ENCODE assay signal across 26 cellular contexts in genomic region chr2:222300725-222301295, GRCh38. TPM values are rescaled to one million over a fixed set of nuclear protein-coding genes. Genes with fewer than 3 reads are reported as not detected.
DNase-seq lines count a peak whose midpoint lies in the region; ATAC-seq and TF ChIP-seq lines count a peak whose summit lies in the region.
"Had no signal": no experiment of that assay in that cellular context is flagged by ENCODE, and none has a peak within 500 bp of the region (broad histone marks: within the 10 kb centered on the region; RNA-seq: fewer than 3 reads in every experiment).

No MANE protein-coding gene starts in this region.

- CTCF ChIA-PET in CD8-positive, alpha-beta T cell (lab: Charles Lee), result no interaction called here

- H3K27ac ChIP-seq in smooth muscle cell (ENCODE audit: low read depth), result no peak overlapping the region
- H3K27ac ChIP-seq in CD8-positive, alpha-beta T cell (ENCODE audit: low read depth, low read length), result no peak overlapping the region
- H3K27ac ChIP-seq: A549, esophagus muscularis mucosa, gastrocnemius medialis, HL-60, sigmoid colon had no signal

- peaks cover 17% of the 10 kb centered on the region for H3K9me3 Mint-ChIP-seq in T-helper 1 cell treated with Interleukin-12 subunit alpha and Interleukin-12 subunit beta and Interleukin-4 antibody, amounts not matched to agents 30 μg/mL and 1 μg/mL, for 36 hours
- H3K9me3 Mint-ChIP-seq in natural killer cell treated with Interleukin-12 subunit alpha and Interleukin-12 subunit beta and Interleukin-15 and Interleukin-18, amount 100 ng/mL, for 72 hours, result peaks cover 8% of the 10 kb centered on the region
- no peaks in the 10 kb centered on the region for H3K9me3 Mint-ChIP-seq in CD8-positive, alpha-beta T cell
- H3K9me3 Mint-ChIP-seq: WTC11 had no signal

- H3K4me1 Mint-ChIP-seq in T-helper 1 cell treated with Interleukin-12 subunit alpha and Interleukin-12 subunit beta and Interleukin-4 antibody, amounts not matched to agents 30 μg/mL and 1 μg/mL, for 36 hours (ENCODE audit: low read depth), result peaks cover 29% of the 10 kb centered on the region
- peaks cover 13 to 34% of the 10 kb centered on the region in 2 donors for H3K4me1 Mint-ChIP-seq in natural killer cell treated with Interleukin-12 subunit alpha and Interleukin-12 subunit beta and Interleukin-15 and Interleukin-18, amount 100 ng/mL, for 72 hours (ENCODE audit: low read depth in 2 of 2)
- peaks cover 37% of the 10 kb centered on the region for H3K4me1 Mint-ChIP-seq in CD8-positive, alpha-beta T cell (ENCODE audit: low read depth)

- in situ Hi-C loops in astrocyte of the spinal cord (cut with HindIII; ENCODE audit: low sequenced_read_pairs), result loop anchor here (25.0 kb wide), 1 partner anchor 264 kb away; no protein-coding TSS in a partner anchor

- H3F3A ChIP-seq in smooth muscle cell (ENCODE audit: low read depth), result no peaks in the 10 kb centered on the region

- intact Hi-C loops in CD8-positive, alpha-beta T cell (cut with DNase I, micrococcal nuclease), result no loop called here

- no peak overlapping the region for H2AFZ ChIP-seq in smooth muscle cell (ENCODE audit: low read depth)

- H3K79me2 ChIP-seq in smooth muscle cell (ENCODE audit: low read depth), result no peaks in the 10 kb centered on the region

- TF ChIP-seq CTCF in astrocyte of the spinal cord (IDR thresholded peaks at IDR 0.05; ENCODE audit: low read depth, low read length), result no peak
- TF ChIP-seq CTCF in smooth muscle cell (IDR thresholded peaks at IDR 0.05; ENCODE audit: borderline replicate concordance, insufficient read depth, poor library complexity, severe bottlenecking), result no peak
- no peak for TF ChIP-seq CTCF in CD8-positive, alpha-beta T cell (IDR thresholded peaks at IDR 0.05)

- no peaks in the 10 kb centered on the region for H3K9me3 ChIP-seq in smooth muscle cell (replicated peaks; ENCODE audit: low read depth)
- H3K9me3 ChIP-seq in CD8-positive, alpha-beta T cell (ENCODE audit: low read length), result no peaks in the 10 kb centered on the region
- H3K9me3 ChIP-seq: A549, esophagus muscularis mucosa, gastrocnemius medialis, sigmoid colon had no signal

- peaks cover 99% of the 10 kb centered on the region for H3K27me3 Mint-ChIP-seq in T-helper 1 cell treated with Interleukin-12 subunit alpha and Interleukin-12 subunit beta and Interleukin-4 antibody, amounts not matched to agents 30 μg/mL and 1 μg/mL, for 36 hours (ENCODE audit: low read depth)
- peaks cover 68 to 78% of the 10 kb centered on the region in 2 donors for H3K27me3 Mint-ChIP-seq in natural killer cell treated with Interleukin-12 subunit alpha and Interleukin-12 subunit beta and Interleukin-15 and Interleukin-18, amount 100 ng/mL, for 72 hours
- peaks cover 80% of the 10 kb centered on the region for H3K27me3 Mint-ChIP-seq in CD8-positive, alpha-beta T cell (ENCODE audit: low read depth)

- H4K20me1 ChIP-seq in smooth muscle cell (ENCODE audit: low read depth), result no peaks in the 10 kb centered on the region

- WGBS in smooth muscle cell (ENCODE audit: low lambda C conversion rate), result 4% methylated on average over 22 of the region's 22 CpGs

- peaks cover 100% of the 10 kb centered on the region for H3K27me3 ChIP-seq in smooth muscle cell (ENCODE audit: low read depth)
- H3K27me3 ChIP-seq in CD8-positive, alpha-beta T cell (ENCODE audit: insufficient read depth, low read length), result peaks cover 55% of the 10 kb centered on the region

- no peaks in the 10 kb centered on the region for H3K36me3 ChIP-seq in smooth muscle cell (ENCODE audit: low read depth)
- H3K36me3 ChIP-seq in CD8-positive, alpha-beta T cell (ENCODE audit: insufficient read depth, low read length), result no peaks in the 10 kb centered on the region
- H3K36me3 ChIP-seq: esophagus muscularis mucosa, gastrocnemius medialis, sigmoid colon had no signal

- peak overlapping the region; percentile 6 for H3K27ac Mint-ChIP-seq in T-helper 1 cell treated with Interleukin-12 subunit alpha and Interleukin-12 subunit beta and Interleukin-4 antibody, amounts not matched to agents 30 μg/mL and 1 μg/mL, for 36 hours
- no peak overlapping the region for H3K27ac Mint-ChIP-seq in natural killer cell treated with Interleukin-12 subunit alpha and Interleukin-12 subunit beta and Interleukin-15 and Interleukin-18, amount 100 ng/mL, for 72 hours
- H3K27ac Mint-ChIP-seq in CD8-positive, alpha-beta T cell, result no peak overlapping the region
- H3K27ac Mint-ChIP-seq: activated CD8-positive, alpha-beta T cell treated with anti-CD3 and anti-CD28 coated beads for 36 hours; H9; WTC11 had no signal

- H3K36me3 Mint-ChIP-seq in T-helper 1 cell treated with Interleukin-12 subunit alpha and Interleukin-12 subunit beta and Interleukin-4 antibody, amounts not matched to agents 30 μg/mL and 1 μg/mL, for 36 hours (ENCODE audit: low read depth), result peaks cover 18% of the 10 kb centered on the region
- H3K36me3 Mint-ChIP-seq in natural killer cell treated with Interleukin-12 subunit alpha and Interleukin-12 subunit beta and Interleukin-15 and Interleukin-18, amount 100 ng/mL, for 72 hours, result peaks cover 19% of the 10 kb centered on the region
- no peaks in the 10 kb centered on the region for H3K36me3 Mint-ChIP-seq in CD8-positive, alpha-beta T cell
- H3K36me3 Mint-ChIP-seq: WTC11 had no signal

- peaks cover 51% of the 10 kb centered on the region for H3K4me1 ChIP-seq in smooth muscle cell (ENCODE audit: low read depth)
- H3K4me1 ChIP-seq in CD8-positive, alpha-beta T cell (ENCODE audit: insufficient read depth, low read length), result peaks cover 12% of the 10 kb centered on the region

- peak overlapping the region; percentile 1 for H3K4me3 ChIP-seq in astrocyte of the spinal cord (ENCODE audit: low read depth, low read length)
- no peak overlapping the region for H3K4me3 ChIP-seq in smooth muscle cell
- H3K4me3 ChIP-seq in CD8-positive, alpha-beta T cell (ENCODE audit: low read depth, low read length), result no peak overlapping the region
- H3K4me3 ChIP-seq: A549, esophagus muscularis mucosa, gastrocnemius medialis, sigmoid colon had no signal

- ATAC-seq in natural killer cell treated with Interleukin-12 subunit alpha and Interleukin-12 subunit beta and Interleukin-15 and Interleukin-18, amount 100 ng/mL, for 72 hours, result no peak
- no peak for ATAC-seq in CD8-positive, alpha-beta T cell
- no peak for ATAC-seq in HG03469 (IDR thresholded peaks at IDR 0.05; ENCODE audit: unreplicated experiment)
- ATAC-seq: A549; activated CD8-positive, alpha-beta T cell treated with anti-CD3 and anti-CD28 coated beads for 36 hours; gastrocnemius medialis had no signal

- peak overlapping the region; percentile 70 for H3K4me2 ChIP-seq in smooth muscle cell
- H3K4me2 ChIP-seq: A549 had no signal

- POLR2A ChIA-PET in CD8-positive, alpha-beta T cell (lab: Charles Lee), result no interaction called here

- DNase-seq in T-helper 1 cell (no peak), astrocyte of the spinal cord (ENCODE audit: low read depth, low spot score) (peak; percentile 51), islet precursor cell (peak; percentile 61), smooth muscle cell (lab: John Stamatoyannopoulos, UW; ENCODE audit: unreplicated experiment) (no peak)
- no peak for DNase-seq in natural killer cell treated with Interleukin-12 subunit alpha and Interleukin-12 subunit beta and Interleukin-15 and Interleukin-18, amount 100 ng/mL, for 72 hours (ENCODE audit: low spot score)
- DNase-seq in CD8-positive, alpha-beta T cell, result no peak
- DNase-seq: activated CD8-positive, alpha-beta T cell treated with anti-CD3 and anti-CD28 coated beads for 36 hours; activated T-cell treated with anti-CD3 and anti-CD28 coated beads for 4 hours; effector memory CD4-positive, alpha-beta T cell; gastrocnemius medialis; H9; mammary epithelial cell; naive B cell; NCI-H1417; NCI-H2107; NCI-H524; sigmoid colon; substantia nigra; T-helper 9 cell had no signal

- H3K9ac ChIP-seq in smooth muscle cell (ENCODE audit: low read depth), result no peak overlapping the region

- H3K4me3 Mint-ChIP-seq in T-helper 1 cell treated with Interleukin-12 subunit alpha and Interleukin-12 subunit beta and Interleukin-4 antibody, amounts not matched to agents 30 μg/mL and 1 μg/mL, for 36 hours, result no peak overlapping the region
- no peak overlapping the region for H3K4me3 Mint-ChIP-seq in natural killer cell treated with Interleukin-12 subunit alpha and Interleukin-12 subunit beta and Interleukin-15 and Interleukin-18, amount 100 ng/mL, for 72 hours
- no peak overlapping the region for H3K4me3 Mint-ChIP-seq in CD8-positive, alpha-beta T cell
- H3K4me3 Mint-ChIP-seq: activated CD8-positive, alpha-beta T cell treated with anti-CD3 and anti-CD28 coated beads for 36 hours; WTC11 had no signal

RNA-seq across cellular contexts. Expression of gene PAX3, which starts 2.0 kb away (rescaled TPM):
- 0.94 TPM in 1 of 2 replicates, not detected in the other for total RNA-seq in smooth muscle cell
- not detected in 2 replicates for polyA plus RNA-seq in smooth muscle cell
- not detected for total RNA-seq in natural killer cell treated with Interleukin-12 subunit alpha and Interleukin-12 subunit beta and Interleukin-15 and Interleukin-18, amount 100 ng/mL, for 72 hours
- not detected for total RNA-seq in CD8-positive, alpha-beta T cell
- total RNA-seq: activated CD8-positive, alpha-beta T cell treated with anti-CD3 and anti-CD28 coated beads for 36 hours; esophagus muscularis mucosa; H9; kidney epithelial cell; mammary epithelial cell; sigmoid colon; WTC11 had no signal
- polyA plus RNA-seq: A549, mammary epithelial cell, sigmoid colon had no signal

Comparison
In these comparisons a context has a peak if more than half of its experiments do, and no peak if none do; other contexts are left out.
1. DNase-seq: peak in astrocyte of the spinal cord (single experiment) and islet precursor cell (single experiment); none in T-helper 1 cell (0 of 5), smooth muscle cell (single experiment), natural killer cell treated with Interleukin-12 subunit alpha and Interleukin-12 subunit beta and Interleukin-15 and Interleukin-18, amount 100 ng/mL, for 72 hours (single experiment) and CD8-positive, alpha-beta T cell (0 of 7).